Comparison of ENCODE assay signal across 15 cellular contexts in the genomic region with DNA sequence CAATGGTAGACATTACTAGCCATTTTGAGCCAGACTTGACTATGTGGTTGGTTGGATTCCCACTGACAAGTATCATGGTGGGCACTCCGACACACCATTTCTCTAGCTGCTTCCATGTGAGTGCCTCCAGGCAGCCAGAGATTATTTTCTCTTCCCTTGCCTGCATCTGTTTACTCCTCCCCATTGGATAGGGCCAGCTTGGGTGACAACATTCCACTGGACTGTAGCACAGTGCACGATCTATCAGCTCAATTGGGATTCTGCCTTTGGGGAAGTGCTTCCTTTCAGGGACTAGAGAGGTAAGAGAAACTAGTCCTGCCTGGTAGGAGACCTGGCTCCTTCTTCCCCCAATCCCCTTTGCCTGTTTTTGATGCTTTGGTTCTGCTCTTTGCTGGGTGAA.
"Had no signal": no experiment of that assay in that cellular context is flagged by ENCODE, and none has a peak within 500 bp of the region (broad histone marks: within the 10 kb centered on the region; RNA-seq: fewer than 3 reads in every experiment).

No MANE protein-coding gene starts in this region.

- DNase-seq: activated CD4-positive, alpha-beta T cell treated with anti-CD3 and anti-CD28 coated beads, Interleukin-2, amount 50 U/mL, for 4 hours; activated CD4-positive, CD25-positive, alpha-beta regulatory T cell treated with anti-CD3 and anti-CD28 coated beads, Interleukin-2, amount 50 U/mL, for 72 hours; activated naive CD4-positive, alpha-beta T cell; activated T-cell treated with anti-CD3 and anti-CD28 coated beads for 4 hours; anterior cingulate cortex; cerebellar nuclear complex; head of caudate nucleus; left cardiac atrium; lower lobe of right lung; naive B cell; stimulated activated naive CD4-positive, alpha-beta T cell had no signal

- H3K27me3 ChIP-seq: neutrophil, tibial nerve had no signal

- H3K4me3 Mint-ChIP-seq: naive B cell had no signal

- H3K4me3 ChIP-seq: lower lobe of right lung, tibial nerve had no signal

- H3K9me3 ChIP-seq: lower lobe of right lung, neutrophil, tibial nerve had no signal

- H3K27ac ChIP-seq: epithelial cell of prostate, lower lobe of right lung, neutrophil, parathyroid adenoma, tibial nerve had no signal

- ATAC-seq: left cardiac atrium, lower lobe of right lung had no signal

- H3K36me3 ChIP-seq: lower lobe of right lung, neutrophil, tibial nerve had no signal

- H3K4me1 ChIP-seq: parathyroid adenoma had no signal
